Comparison of ENCODE assay signal across 20 cellular contexts in the genomic region with DNA sequence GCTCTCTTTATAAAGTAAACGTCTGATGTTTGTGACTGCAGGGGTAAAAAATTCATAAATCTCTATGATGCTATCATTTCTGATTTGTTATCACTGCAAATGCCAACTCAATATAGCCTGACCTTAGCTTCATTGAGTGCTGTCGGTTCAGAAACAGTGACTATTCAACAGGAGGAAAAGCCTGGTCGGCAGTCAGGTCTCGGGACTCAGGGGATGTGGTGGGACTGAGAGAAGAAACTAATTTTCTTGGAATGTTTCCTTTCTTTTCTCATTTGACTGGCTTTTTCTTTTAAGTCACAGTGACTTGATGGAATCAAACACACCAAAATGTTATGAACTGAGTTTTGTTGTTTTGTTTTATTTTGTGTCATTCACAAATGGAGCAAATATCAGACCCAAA. TPM values are rescaled to one million over a fixed set of nuclear protein-coding genes. Genes with fewer than 3 reads are reported as not detected.
DNase-seq lines count a peak whose midpoint lies in the region; ATAC-seq and TF ChIP-seq lines count a peak whose summit lies in the region.
"Had no signal": no experiment of that assay in that cellular context is flagged by ENCODE, and none has a peak within 500 bp of the region (broad histone marks: within the 10 kb centered on the region; RNA-seq: fewer than 3 reads in every experiment).

No MANE protein-coding gene starts in this region.

- WGBS in heart right ventricle, 2 donors: 19 to 26% methylated on average over 4 of the region's 4 CpGs

- no peak for DNase-seq in heart right ventricle
- DNase-seq in Right ventricle myocardium inferior (ENCODE audit: missing footprints): no peak
- DNase-seq in SHP77 treated with DMSO at 0.1 percent for 48 hours (lab: John Stamatoyannopoulos, UW): peak; percentile 70
- peak; percentile 3 for DNase-seq in kidney tubule cell (ENCODE audit: low spot score)
- no peak for DNase-seq in vagina (ENCODE audit: extremely low spot score in 2 of 2)
- DNase-seq in activated naive CD4-positive, alpha-beta T cell treated with anti-CD3 and anti-CD28 coated beads, Interleukin-2, amount 50 U/mL, for 72 hours (ENCODE audit: low spot score in 2 of 2): no peak
- DNase-seq in NCI-H2107 treated with DMSO at 0.1 percent for 48 hours (lab: John Stamatoyannopoulos, UW; ENCODE audit: unreplicated experiment): no peak
- DNase-seq in OCI-M2 (lab: John Stamatoyannopoulos, UW; ENCODE audit: unreplicated experiment): no peak
- DNase-seq: Caco-2; CD4-positive, alpha-beta T cell; GDM1; IMR-90; NCI-H2107; OCI-M1 had no signal

- ATAC-seq in heart right ventricle: no peak
- ATAC-seq in Right ventricle myocardium inferior: no peak
- no peak for ATAC-seq in activated naive CD4-positive, alpha-beta T cell treated with anti-CD3 and anti-CD28 coated beads, Interleukin-2, amount 50 U/mL, for 72 hours

- H3K4me1 ChIP-seq in heart right ventricle: no peaks in the 10 kb centered on the region
- no peaks in the 10 kb centered on the region for H3K4me1 ChIP-seq in vagina
- H3K4me1 ChIP-seq: Caco-2, HAP-1, SJSA1 had no signal

- no peak for TF ChIP-seq CTCF in heart right ventricle (IDR thresholded peaks at IDR 0.05)
- TF ChIP-seq CTCF in vagina (IDR thresholded peaks at IDR 0.05): no peak

- no peaks in the 10 kb centered on the region for H3K36me3 ChIP-seq in heart right ventricle
- no peaks in the 10 kb centered on the region for H3K36me3 ChIP-seq in vagina
- H3K36me3 ChIP-seq: HAP-1, SJSA1 had no signal

- H3K27ac Mint-ChIP-seq in activated naive CD4-positive, alpha-beta T cell treated with anti-CD3 and anti-CD28 coated beads, Interleukin-2, amount 50 U/mL, for 72 hours: no peak overlapping the region
- H3K27ac Mint-ChIP-seq: CD4-positive, alpha-beta T cell had no signal

- intact Hi-C loops in heart right ventricle (cut with DNase I): no loop called here
- intact Hi-C loops in Right ventricle myocardium inferior (cut with DNase I): no loop called here
- intact Hi-C loops in vagina (cut with DNase I): no loop called here

- H3K27ac ChIP-seq in heart right ventricle (no peak overlapping the region), vagina (peak overlapping the region; percentile 33)
- H3K27ac ChIP-seq: SJSA1 had no signal

- no peak for TF ChIP-seq POLR2A in vagina (IDR thresholded peaks at IDR 0.05)

- H3K9me3 Mint-ChIP-seq in activated naive CD4-positive, alpha-beta T cell treated with anti-CD3 and anti-CD28 coated beads, Interleukin-2, amount 50 U/mL, for 72 hours: peaks cover 12 to 13% of the 10 kb centered on the region in 2 donors

- peaks cover 0 to 13% (median under 1%) of the 10 kb centered on the region in 7 donors for H3K27me3 ChIP-seq in heart right ventricle
- H3K27me3 ChIP-seq in vagina: no peaks in the 10 kb centered on the region
- H3K27me3 ChIP-seq: SJSA1 had no signal

- H3K36me3 Mint-ChIP-seq in activated naive CD4-positive, alpha-beta T cell treated with anti-CD3 and anti-CD28 coated beads, Interleukin-2, amount 50 U/mL, for 72 hours: peaks cover 0 to 5% of the 10 kb centered on the region in 2 donors

- H3K9me3 ChIP-seq in heart right ventricle (peaks cover 0 to 3% (median 0%) of the 10 kb centered on the region in 11 donors), vagina (no peaks in the 10 kb centered on the region)
- H3K9me3 ChIP-seq: Caco-2, HAP-1, SJSA1 had no signal

- H3K4me3 ChIP-seq in heart right ventricle (peak overlapping the region in 6 of 10 donors; percentile 5 to 21 (median 8)), vagina (peak overlapping the region in 1 of 2 donors; percentile 22)
- H3K4me3 ChIP-seq: HAP-1, SJSA1 had no signal

RNA-seq across cellular contexts. Expression of a gene that starts 5.8 kb away (rescaled TPM):
- 10 to 100 TPM in 2 of 10 donors, 1 to 10 TPM in 8; 2.4 to 13.7 (median 4.6) TPM for total RNA-seq in heart right ventricle
- polyA plus RNA-seq in heart right ventricle: 1 to 10 TPM in 1 of 2 donors, under 1 TPM in 1; 0.20 to 6.4 TPM
- total RNA-seq in Right ventricle myocardium inferior: 1.1 TPM
- total RNA-seq in vagina: 73.2 TPM
- not detected for total RNA-seq in activated naive CD4-positive, alpha-beta T cell treated with anti-CD3 and anti-CD28 coated beads, Interleukin-2, amount 50 U/mL, for 72 hours
- total RNA-seq: CD4-positive, alpha-beta T cell; Daoy; IMR-90; M059J; RPMI7951; SJSA1 had no signal
- polyA plus RNA-seq: BJ, IMR-90 had no signal

Comparison
In these comparisons a context has a peak if more than half of its experiments do, and no peak if none do; other contexts are left out.
1. DNase-seq: peak in SHP77 treated with DMSO at 0.1 percent for 48 hours (single experiment) and kidney tubule cell (single experiment); none in heart right ventricle (0 of 2), Right ventricle myocardium inferior (single experiment), vagina (0 of 2), activated naive CD4-positive, alpha-beta T cell treated with anti-CD3 and anti-CD28 coated beads, Interleukin-2, amount 50 U/mL, for 72 hours (0 of 2), NCI-H2107 treated with DMSO at 0.1 percent for 48 hours (single experiment) and OCI-M2 (single experiment).